ENCODE assay signal across 10 cellular contexts in genomic region chr16:53664724-53665345, GRCh38. TPM values are rescaled to one million over a fixed set of nuclear protein-coding genes. Genes with fewer than 3 reads are reported as not detected.
DNase-seq lines count a peak whose midpoint lies in the region; ATAC-seq and TF ChIP-seq lines count a peak whose summit lies in the region.
"Had no signal": no experiment of that assay in that cellular context is flagged by ENCODE, and none has a peak within 500 bp of the region (broad histone marks: within the 10 kb centered on the region; RNA-seq: fewer than 3 reads in every experiment).

No MANE protein-coding gene starts in this region.

- CTCF ChIA-PET in activated naive CD4-positive, alpha-beta T cell treated with anti-CD3 and anti-CD28 coated beads, Interleukin-2, amount 10 ng/mL, durations not matched to agents 7 days and 5 days (lab: Charles Lee) = no interaction called here

- H3K27ac Mint-ChIP-seq in activated naive CD4-positive, alpha-beta T cell treated with anti-CD3 and anti-CD28 coated beads, Interleukin-2, amount 50 U/mL, for 72 hours = peak overlapping the region in 1 of 2 donors; percentile 50
- H3K27ac Mint-ChIP-seq in activated naive CD4-positive, alpha-beta T cell treated with anti-CD3 and anti-CD28 coated beads, Interleukin-2, amount 10 ng/mL, durations not matched to agents 7 days and 5 days = no peak overlapping the region

- intact Hi-C loops in tibial artery (cut with DNase I; ENCODE audit: low total_unique reads) = no loop called here

- H3K27me3 ChIP-seq in tibial artery = no peaks in the 10 kb centered on the region

- no peaks in the 10 kb centered on the region for H3K36me3 ChIP-seq in tibial artery

- no peaks in the 10 kb centered on the region for H3K9me3 ChIP-seq in tibial artery
- H3K9me3 ChIP-seq: Caco-2 had no signal

- no peak overlapping the region for H3K4me3 Mint-ChIP-seq in activated naive CD4-positive, alpha-beta T cell treated with anti-CD3 and anti-CD28 coated beads, Interleukin-2, amount 10 ng/mL, durations not matched to agents 7 days and 5 days

- H3K27me3 Mint-ChIP-seq in activated naive CD4-positive, alpha-beta T cell treated with anti-CD3 and anti-CD28 coated beads, Interleukin-2, amount 10 ng/mL, durations not matched to agents 7 days and 5 days = no peaks in the 10 kb centered on the region

- ATAC-seq in activated naive CD4-positive, alpha-beta T cell treated with anti-CD3 and anti-CD28 coated beads, Interleukin-2, amount 50 U/mL, for 72 hours = peak; percentile 98 to 99
- ATAC-seq in HG03095 (IDR thresholded peaks at IDR 0.05; ENCODE audit: unreplicated experiment) = peak; percentile 73

- DNase-seq in activated naive CD4-positive, alpha-beta T cell treated with anti-CD3 and anti-CD28 coated beads, Interleukin-2, amount 50 U/mL, for 72 hours (ENCODE audit: low spot score in 2 of 2) = peak in 1 of 2 donors; percentile 10
- DNase-seq in activated naive CD4-positive, alpha-beta T cell treated with anti-CD3 and anti-CD28 coated beads, Interleukin-2, amount 10 ng/mL, durations not matched to agents 7 days and 5 days = no peak
- DNase-seq in dedifferentiated amniotic fluid mesenchymal stem cell (ENCODE audit: extremely low spot score) (peak; percentile 70), tibial artery (peak in 1 of 2 donors; percentile 44), OCI-M2 (lab: John Stamatoyannopoulos, UW; ENCODE audit: unreplicated experiment) (no peak), kidney tubule cell (ENCODE audit: low spot score) (no peak), NCI-H2171 (lab: John Stamatoyannopoulos, UW) (no peak)
- DNase-seq: Caco-2, NCI-H524 had no signal

- H3K9me3 Mint-ChIP-seq in activated naive CD4-positive, alpha-beta T cell treated with anti-CD3 and anti-CD28 coated beads, Interleukin-2, amount 50 U/mL, for 72 hours = no peaks in the 10 kb centered on the region
- H3K9me3 Mint-ChIP-seq in activated naive CD4-positive, alpha-beta T cell treated with anti-CD3 and anti-CD28 coated beads, Interleukin-2, amount 10 ng/mL, durations not matched to agents 7 days and 5 days = no peaks in the 10 kb centered on the region

- H3K27ac ChIP-seq in tibial artery = peak overlapping the region; percentile 56 to 64

- H3K36me3 Mint-ChIP-seq in activated naive CD4-positive, alpha-beta T cell treated with anti-CD3 and anti-CD28 coated beads, Interleukin-2, amount 50 U/mL, for 72 hours = no peaks in the 10 kb centered on the region
- no peaks in the 10 kb centered on the region for H3K36me3 Mint-ChIP-seq in activated naive CD4-positive, alpha-beta T cell treated with anti-CD3 and anti-CD28 coated beads, Interleukin-2, amount 10 ng/mL, durations not matched to agents 7 days and 5 days

- peak overlapping the region; percentile 22 to 40 for H3K4me3 ChIP-seq in tibial artery

- H3K4me1 ChIP-seq in tibial artery = peaks cover 0 to 32% (median 1%) of the 10 kb centered on the region in 4 donors
- H3K4me1 ChIP-seq: Caco-2 had no signal

- no peaks in the 10 kb centered on the region for H3K4me1 Mint-ChIP-seq in activated naive CD4-positive, alpha-beta T cell treated with anti-CD3 and anti-CD28 coated beads, Interleukin-2, amount 10 ng/mL, durations not matched to agents 7 days and 5 days

- TF ChIP-seq CTCF in tibial artery (IDR thresholded peaks at IDR 0.05) = no peak

RNA-seq across cellular contexts. Expression of gene RPGRIP1L, which starts 38.8 kb away (rescaled TPM):
- total RNA-seq in activated naive CD4-positive, alpha-beta T cell treated with anti-CD3 and anti-CD28 coated beads, Interleukin-2, amount 50 U/mL, for 72 hours = 1 to 10 TPM; 6.3 to 7.3 TPM

RNA-seq across cellular contexts. Expression of gene FTO, which starts 39.1 kb away (rescaled TPM):
- 10 to 100 TPM; 57.5 to 63.1 TPM for total RNA-seq in activated naive CD4-positive, alpha-beta T cell treated with anti-CD3 and anti-CD28 coated beads, Interleukin-2, amount 50 U/mL, for 72 hours
